ENCODE assay signal across 1 cellular context in the genomic region with DNA sequence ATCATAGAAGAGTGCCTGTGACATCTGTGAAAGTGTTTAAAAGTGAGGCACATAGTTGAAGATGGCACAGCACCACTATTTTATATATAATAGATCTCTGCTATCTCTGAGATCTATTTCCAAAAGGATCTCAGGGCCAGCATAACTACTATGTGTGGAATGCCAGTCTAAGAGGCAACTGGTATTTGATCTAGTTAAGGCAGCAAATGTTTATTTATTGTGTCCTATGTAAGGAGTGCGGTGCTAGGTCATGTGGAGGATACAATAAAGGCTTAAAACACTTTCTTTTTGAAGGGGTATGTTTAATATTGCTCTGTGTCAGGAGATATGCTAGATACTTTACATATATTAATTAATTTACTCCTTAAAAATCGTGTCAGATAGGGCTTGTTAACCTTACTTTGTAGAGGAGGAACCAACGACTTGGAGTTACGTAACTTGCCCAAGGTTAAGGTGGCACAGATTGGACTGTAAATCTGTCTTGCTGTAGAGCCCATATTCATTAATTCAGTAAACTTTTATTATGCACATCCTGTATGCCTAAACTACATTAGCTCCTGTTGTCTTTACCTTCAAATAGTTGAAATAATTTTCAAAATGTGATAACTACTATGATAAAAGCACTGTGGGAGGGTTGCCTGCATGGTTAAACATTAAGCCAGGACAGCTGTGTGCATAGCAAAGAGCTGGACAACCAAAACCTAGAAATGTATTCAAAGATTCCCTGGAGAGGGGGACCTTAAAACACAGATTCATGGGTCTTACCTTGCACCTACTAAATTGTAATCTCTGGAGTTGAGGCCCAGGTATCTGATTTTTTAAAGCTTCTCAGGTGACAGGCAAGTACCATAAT.
TF ChIP-seq lines count a peak whose summit lies in the region.

No MANE protein-coding gene starts in this region.

TF ChIP-seq in SK-N-SH treated with all-trans-retinoic acid at 6 μM for 48 hours, 23 proteins besides CTCF, POLR2A, EP300 and RAD21 (continued from another document):
- TF ChIP-seq TOX (CRISPR knock-in tag; IDR thresholded peaks at IDR 0.05; ENCODE audit: borderline replicate concordance): no peak
- no peak for TF ChIP-seq ARNTL (CRISPR knock-in tag; IDR thresholded peaks at IDR 0.05; ENCODE audit: borderline replicate concordance, low read depth)
- no peak for TF ChIP-seq TCF4 (CRISPR knock-in tag; IDR thresholded peaks at IDR 0.05; ENCODE audit: borderline replicate concordance)
- TF ChIP-seq TSHZ2 (CRISPR knock-in tag; IDR thresholded peaks at IDR 0.05): no peak
- no peak for TF ChIP-seq GLIS3 (CRISPR knock-in tag; IDR thresholded peaks at IDR 0.05)
- TF ChIP-seq BACH2 (CRISPR knock-in tag; IDR thresholded peaks at IDR 0.05; ENCODE audit: borderline replicate concordance): no peak
- TF ChIP-seq ZNF565 (CRISPR knock-in tag; conservative IDR thresholded peaks at IDR 0.05; ENCODE audit: low read depth): no peak
- TF ChIP-seq CSDC2 (CRISPR knock-in tag; IDR thresholded peaks at IDR 0.05): no peak
- TF ChIP-seq ISL1 (CRISPR knock-in tag; IDR thresholded peaks at IDR 0.05): no peak
- TF ChIP-seq PPARA (CRISPR knock-in tag; IDR thresholded peaks at IDR 0.05; ENCODE audit: borderline replicate concordance): no peak
- TF ChIP-seq ZNF70 (CRISPR knock-in tag; IDR thresholded peaks at IDR 0.05): no peak
- TF ChIP-seq, protein P1, sequence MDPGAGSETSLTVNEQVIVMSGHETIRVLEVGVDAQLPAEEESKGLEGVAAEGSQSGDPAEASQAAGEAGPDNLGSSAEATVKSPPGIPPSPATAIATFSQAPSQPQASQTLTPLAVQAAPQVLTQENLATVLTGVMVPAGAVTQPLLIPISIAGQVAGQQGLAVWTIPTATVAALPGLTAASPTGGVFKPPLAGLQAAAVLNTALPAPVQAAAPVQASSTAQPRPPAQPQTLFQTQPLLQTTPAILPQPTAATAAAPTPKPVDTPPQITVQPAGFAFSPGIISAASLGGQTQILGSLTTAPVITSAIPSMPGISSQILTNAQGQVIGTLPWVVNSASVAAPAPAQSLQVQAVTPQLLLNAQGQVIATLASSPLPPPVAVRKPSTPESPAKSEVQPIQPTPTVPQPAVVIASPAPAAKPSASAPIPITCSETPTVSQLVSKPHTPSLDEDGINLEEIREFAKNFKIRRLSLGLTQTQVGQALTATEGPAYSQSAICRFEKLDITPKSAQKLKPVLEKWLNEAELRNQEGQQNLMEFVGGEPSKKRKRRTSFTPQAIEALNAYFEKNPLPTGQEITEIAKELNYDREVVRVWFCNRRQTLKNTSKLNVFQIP (CRISPR knock-in tag; IDR thresholded peaks at IDR 0.05; ENCODE audit: borderline replicate concordance, low read depth): no peak
